In the genomic region with DNA sequence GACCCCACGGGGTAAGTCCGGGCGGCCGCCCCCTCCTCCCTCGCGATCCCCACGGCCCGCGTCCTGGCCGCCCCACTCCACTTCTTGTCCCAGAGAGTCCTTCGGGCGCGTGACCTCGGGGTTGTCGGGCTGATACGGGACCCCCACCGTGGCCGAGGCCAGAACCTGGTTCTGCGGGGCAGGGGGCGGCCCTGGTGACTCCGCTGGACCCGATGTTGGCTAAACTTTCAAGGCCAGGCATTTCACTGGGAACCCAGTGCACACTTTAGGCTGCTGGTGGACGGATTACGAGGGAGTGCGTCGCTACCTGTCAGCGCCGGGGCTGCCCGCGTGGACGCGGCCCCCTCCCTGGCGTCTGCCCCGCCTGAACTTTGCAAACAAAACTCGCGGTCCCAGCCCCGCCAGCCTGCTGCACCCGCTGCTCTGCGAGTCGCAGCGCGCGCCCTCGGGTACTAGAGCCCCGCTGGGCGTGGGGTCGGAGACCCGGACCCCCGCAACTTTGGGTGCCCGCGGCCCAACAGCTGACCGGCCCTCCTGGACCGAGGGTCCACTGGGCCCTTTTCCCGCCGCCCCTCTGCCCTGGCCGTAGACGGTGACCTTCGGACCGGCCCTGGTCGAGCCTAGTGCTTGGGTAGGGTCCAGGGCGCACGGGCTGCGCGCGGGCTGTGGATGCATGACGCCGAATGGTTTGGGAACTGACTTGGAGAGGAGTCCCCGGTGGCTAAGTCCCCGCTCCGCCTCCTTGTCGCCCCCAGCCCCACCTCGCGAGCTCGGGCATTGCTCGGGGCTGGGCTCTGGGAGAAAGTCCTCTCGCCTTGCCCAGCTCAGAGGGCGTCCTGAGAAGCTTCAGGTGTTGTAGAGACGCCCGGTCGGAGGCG, we compare ENCODE assay signal across 1 cellular context.
TF ChIP-seq lines count a peak whose summit lies in the region.

No MANE protein-coding gene starts in this region.

TF ChIP-seq in HepG2, 621 proteins besides CTCF, POLR2A, EP300 and RAD21 (continued from another document and continues in another):
- TF ChIP-seq RAD51 (IDR thresholded peaks at IDR 0.05; ENCODE audit: borderline replicate concordance) (no peak), HIVEP1 (CRISPR knock-in tag; IDR thresholded peaks at IDR 0.05) (peak; percentile 80; the same call in 1 of the 2 replicates), NONO (IDR thresholded peaks at IDR 0.05) (no peak), NONO (CRISPR knock-in tag; conservative IDR thresholded peaks at IDR 0.05) (peak; percentile 79), ATRX (CRISPR knock-in tag; IDR thresholded peaks at IDR 0.05; ENCODE audit: borderline replicate concordance) (no peak), SP1 (IDR thresholded peaks at IDR 0.05) (no peak), SP1 (CRISPR knock-in tag; IDR thresholded peaks at IDR 0.05) (no peak), ZNF781 (CRISPR knock-in tag; IDR thresholded peaks at IDR 0.05; ENCODE audit: borderline replicate concordance, not compliant biosample characterization) (peak; percentile 80), GABPB1 (CRISPR knock-in tag; IDR thresholded peaks at IDR 0.05) (peak; percentile 69; the same call in 1 of the 2 replicates), TERF1 (CRISPR knock-in tag; IDR thresholded peaks at IDR 0.05) (0 out of 2 replicates have a peak, but pooled peaks have one; percentile 19), KIAA2018 (CRISPR knock-in tag; IDR thresholded peaks at IDR 0.05; ENCODE audit: borderline replicate concordance) (no peak), ATF1 (CRISPR knock-in tag; IDR thresholded peaks at IDR 0.05) (no peak), IRF2 (CRISPR knock-in tag; IDR thresholded peaks at IDR 0.05) (no peak; the same call in 1 of the 2 replicates), HOXA3 (CRISPR knock-in tag; IDR thresholded peaks at IDR 0.05) (peak; percentile 71), ZNF367 (CRISPR knock-in tag; IDR thresholded peaks at IDR 0.05; ENCODE audit: borderline replicate concordance) (no peak; the same call in 1 of the 2 replicates), ZNF878 (CRISPR knock-in tag; IDR thresholded peaks at IDR 0.05) (no peak), YEATS4 (CRISPR knock-in tag; IDR thresholded peaks at IDR 0.05; ENCODE audit: borderline replicate concordance) (peak; percentile 92), MTA3 (CRISPR knock-in tag; IDR thresholded peaks at IDR 0.05) (no peak), ZNF503 (CRISPR knock-in tag; IDR thresholded peaks at IDR 0.05) (peak; percentile 63; the same call in 1 of the 2 replicates), MYPOP (CRISPR knock-in tag; IDR thresholded peaks at IDR 0.05) (0 out of 2 replicates have a peak, but pooled peaks have one; percentile 53), ZNF292 (CRISPR knock-in tag; IDR thresholded peaks at IDR 0.05; ENCODE audit: borderline replicate concordance, low read depth) (peak; percentile 28; the same call in 1 of the 2 replicates), TRAFD1 (CRISPR knock-in tag; IDR thresholded peaks at IDR 0.05; ENCODE audit: borderline replicate concordance) (no peak), HNRNPH1 (optimal IDR thresholded peaks at IDR 0.05; ENCODE audit: low read depth, low read length) (no peak), IRX3 (CRISPR knock-in tag; IDR thresholded peaks at IDR 0.05; ENCODE audit: borderline replicate concordance, low read depth) (0 out of 2 replicates have a peak, but pooled peaks have one; percentile 79), SIX1 (CRISPR knock-in tag; IDR thresholded peaks at IDR 0.05; ENCODE audit: borderline replicate concordance) (no peak), E2F5 (CRISPR knock-in tag; conservative IDR thresholded peaks at IDR 0.05) (peak; percentile 84), NR3C1 (CRISPR knock-in tag; IDR thresholded peaks at IDR 0.05) (no peak), SRSF4 (IDR thresholded peaks at IDR 0.05; ENCODE audit: low read depth, low read length, poor library complexity, severe bottlenecking) (no peak), RBM39 (IDR thresholded peaks at IDR 0.05; ENCODE audit: low read depth, low read length, poor library complexity, severe bottlenecking) (no peak), ZNF282 (IDR thresholded peaks at IDR 0.05; ENCODE audit: partially characterized antibody) (no peak), ZNF451 (CRISPR knock-in tag; IDR thresholded peaks at IDR 0.05) (0 out of 2 replicates have a peak, but pooled peaks have one; percentile 30)
- TF ChIP-seq, protein P1, sequence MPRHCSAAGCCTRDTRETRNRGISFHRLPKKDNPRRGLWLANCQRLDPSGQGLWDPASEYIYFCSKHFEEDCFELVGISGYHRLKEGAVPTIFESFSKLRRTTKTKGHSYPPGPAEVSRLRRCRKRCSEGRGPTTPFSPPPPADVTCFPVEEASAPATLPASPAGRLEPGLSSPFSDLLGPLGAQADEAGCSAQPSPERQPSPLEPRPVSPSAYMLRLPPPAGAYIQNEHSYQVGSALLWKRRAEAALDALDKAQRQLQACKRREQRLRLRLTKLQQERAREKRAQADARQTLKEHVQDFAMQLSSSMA (CRISPR knock-in tag; IDR thresholded peaks at IDR 0.05), result no peak
- TF ChIP-seq, protein P2, sequence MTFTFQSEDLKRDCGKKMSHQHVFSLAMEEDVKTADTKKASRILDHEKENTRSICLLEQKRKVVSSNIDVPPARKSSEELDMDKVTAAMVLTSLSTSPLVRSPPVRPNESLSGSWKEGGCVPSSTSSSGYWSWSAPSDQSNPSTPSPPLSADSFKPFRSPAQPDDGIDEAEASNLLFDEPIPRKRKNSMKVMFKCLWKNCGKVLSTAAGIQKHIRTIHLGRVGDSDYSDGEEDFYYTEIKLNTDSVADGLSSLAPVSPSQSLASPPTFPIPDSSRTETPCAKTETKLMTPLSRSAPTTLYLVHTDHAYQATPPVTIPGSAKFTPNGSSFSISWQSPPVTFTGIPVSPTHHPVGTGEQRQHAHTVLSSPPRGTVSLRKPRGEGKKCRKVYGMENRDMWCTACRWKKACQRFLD (CRISPR knock-in tag; IDR thresholded peaks at IDR 0.05; ENCODE audit: borderline replicate concordance), result peak; percentile 74; the same call in 1 of the 2 replicates
